ENCODE assay signal across 1 cellular context in the genomic region with DNA sequence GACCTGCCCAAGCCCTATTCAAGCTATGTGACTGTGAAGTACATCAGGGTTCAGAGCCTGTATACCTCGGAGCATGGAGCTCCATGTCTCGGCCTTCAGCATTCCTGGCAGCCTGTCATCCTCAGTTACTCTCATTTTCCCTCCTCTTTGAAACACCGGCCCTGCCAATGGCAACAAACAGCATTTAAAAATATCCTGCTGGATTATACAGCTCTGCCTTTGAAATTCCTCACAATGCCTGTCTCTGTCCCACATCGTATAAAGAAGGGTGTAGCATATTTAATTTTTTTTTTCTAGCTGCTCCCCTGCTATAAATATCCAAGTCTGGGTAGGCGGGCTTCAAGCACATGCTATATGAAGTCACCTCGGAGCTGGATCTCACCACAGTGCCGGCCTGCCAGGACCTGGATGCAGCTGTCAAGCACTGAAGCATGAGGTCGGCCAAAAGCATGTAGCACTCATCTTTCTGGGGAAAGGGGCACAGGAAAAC.
TF ChIP-seq lines count a peak whose summit lies in the region.

No MANE protein-coding gene starts in this region.

TF ChIP-seq in liver, 16 proteins besides CTCF, POLR2A, EP300 and RAD21 (continued from another document):
- TF ChIP-seq, protein P1, sequence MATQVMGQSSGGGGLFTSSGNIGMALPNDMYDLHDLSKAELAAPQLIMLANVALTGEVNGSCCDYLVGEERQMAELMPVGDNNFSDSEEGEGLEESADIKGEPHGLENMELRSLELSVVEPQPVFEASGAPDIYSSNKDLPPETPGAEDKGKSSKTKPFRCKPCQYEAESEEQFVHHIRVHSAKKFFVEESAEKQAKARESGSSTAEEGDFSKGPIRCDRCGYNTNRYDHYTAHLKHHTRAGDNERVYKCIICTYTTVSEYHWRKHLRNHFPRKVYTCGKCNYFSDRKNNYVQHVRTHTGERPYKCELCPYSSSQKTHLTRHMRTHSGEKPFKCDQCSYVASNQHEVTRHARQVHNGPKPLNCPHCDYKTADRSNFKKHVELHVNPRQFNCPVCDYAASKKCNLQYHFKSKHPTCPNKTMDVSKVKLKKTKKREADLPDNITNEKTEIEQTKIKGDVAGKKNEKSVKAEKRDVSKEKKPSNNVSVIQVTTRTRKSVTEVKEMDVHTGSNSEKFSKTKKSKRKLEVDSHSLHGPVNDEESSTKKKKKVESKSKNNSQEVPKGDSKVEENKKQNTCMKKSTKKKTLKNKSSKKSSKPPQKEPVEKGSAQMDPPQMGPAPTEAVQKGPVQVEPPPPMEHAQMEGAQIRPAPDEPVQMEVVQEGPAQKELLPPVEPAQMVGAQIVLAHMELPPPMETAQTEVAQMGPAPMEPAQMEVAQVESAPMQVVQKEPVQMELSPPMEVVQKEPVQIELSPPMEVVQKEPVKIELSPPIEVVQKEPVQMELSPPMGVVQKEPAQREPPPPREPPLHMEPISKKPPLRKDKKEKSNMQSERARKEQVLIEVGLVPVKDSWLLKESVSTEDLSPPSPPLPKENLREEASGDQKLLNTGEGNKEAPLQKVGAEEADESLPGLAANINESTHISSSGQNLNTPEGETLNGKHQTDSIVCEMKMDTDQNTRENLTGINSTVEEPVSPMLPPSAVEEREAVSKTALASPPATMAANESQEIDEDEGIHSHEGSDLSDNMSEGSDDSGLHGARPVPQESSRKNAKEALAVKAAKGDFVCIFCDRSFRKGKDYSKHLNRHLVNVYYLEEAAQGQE (IDR thresholded peaks at IDR 0.05), result no peak
- TF ChIP-seq HNF4G (IDR thresholded peaks at IDR 0.05) (no peak), RXRA (IDR thresholded peaks at IDR 0.05) (no peak), HNF4A (conservative IDR thresholded peaks at IDR 0.05) (no peak), EGR1 (IDR thresholded peaks at IDR 0.05; ENCODE audit: low read depth in 2 of 2) (no peak), FOXA2 (IDR thresholded peaks at IDR 0.05) (no peak), FOXA1 (IDR thresholded peaks at IDR 0.05) (no peak), SP1 (IDR thresholded peaks at IDR 0.05) (no peak), GABPA (IDR thresholded peaks at IDR 0.05 in 1 of 2, conservative IDR thresholded peaks at IDR 0.05 in 1 of 2) (no peak)
- TF ChIP-seq, protein P2, sequence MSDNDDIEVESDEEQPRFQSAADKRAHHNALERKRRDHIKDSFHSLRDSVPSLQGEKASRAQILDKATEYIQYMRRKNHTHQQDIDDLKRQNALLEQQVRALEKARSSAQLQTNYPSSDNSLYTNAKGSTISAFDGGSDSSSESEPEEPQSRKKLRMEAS (IDR thresholded peaks at IDR 0.05), result no peak
- TF ChIP-seq, protein P3, sequence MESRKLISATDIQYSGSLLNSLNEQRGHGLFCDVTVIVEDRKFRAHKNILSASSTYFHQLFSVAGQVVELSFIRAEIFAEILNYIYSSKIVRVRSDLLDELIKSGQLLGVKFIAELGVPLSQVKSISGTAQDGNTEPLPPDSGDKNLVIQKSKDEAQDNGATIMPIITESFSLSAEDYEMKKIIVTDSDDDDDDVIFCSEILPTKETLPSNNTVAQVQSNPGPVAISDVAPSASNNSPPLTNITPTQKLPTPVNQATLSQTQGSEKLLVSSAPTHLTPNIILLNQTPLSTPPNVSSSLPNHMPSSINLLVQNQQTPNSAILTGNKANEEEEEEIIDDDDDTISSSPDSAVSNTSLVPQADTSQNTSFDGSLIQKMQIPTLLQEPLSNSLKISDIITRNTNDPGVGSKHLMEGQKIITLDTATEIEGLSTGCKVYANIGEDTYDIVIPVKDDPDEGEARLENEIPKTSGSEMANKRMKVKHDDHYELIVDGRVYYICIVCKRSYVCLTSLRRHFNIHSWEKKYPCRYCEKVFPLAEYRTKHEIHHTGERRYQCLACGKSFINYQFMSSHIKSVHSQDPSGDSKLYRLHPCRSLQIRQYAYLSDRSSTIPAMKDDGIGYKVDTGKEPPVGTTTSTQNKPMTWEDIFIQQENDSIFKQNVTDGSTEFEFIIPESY (IDR thresholded peaks at IDR 0.05), result no peak
- TF ChIP-seq, protein P4, sequence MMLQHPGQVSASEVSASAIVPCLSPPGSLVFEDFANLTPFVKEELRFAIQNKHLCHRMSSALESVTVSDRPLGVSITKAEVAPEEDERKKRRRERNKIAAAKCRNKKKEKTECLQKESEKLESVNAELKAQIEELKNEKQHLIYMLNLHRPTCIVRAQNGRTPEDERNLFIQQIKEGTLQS (IDR thresholded peaks at IDR 0.05), result no peak
